In the genomic region with DNA sequence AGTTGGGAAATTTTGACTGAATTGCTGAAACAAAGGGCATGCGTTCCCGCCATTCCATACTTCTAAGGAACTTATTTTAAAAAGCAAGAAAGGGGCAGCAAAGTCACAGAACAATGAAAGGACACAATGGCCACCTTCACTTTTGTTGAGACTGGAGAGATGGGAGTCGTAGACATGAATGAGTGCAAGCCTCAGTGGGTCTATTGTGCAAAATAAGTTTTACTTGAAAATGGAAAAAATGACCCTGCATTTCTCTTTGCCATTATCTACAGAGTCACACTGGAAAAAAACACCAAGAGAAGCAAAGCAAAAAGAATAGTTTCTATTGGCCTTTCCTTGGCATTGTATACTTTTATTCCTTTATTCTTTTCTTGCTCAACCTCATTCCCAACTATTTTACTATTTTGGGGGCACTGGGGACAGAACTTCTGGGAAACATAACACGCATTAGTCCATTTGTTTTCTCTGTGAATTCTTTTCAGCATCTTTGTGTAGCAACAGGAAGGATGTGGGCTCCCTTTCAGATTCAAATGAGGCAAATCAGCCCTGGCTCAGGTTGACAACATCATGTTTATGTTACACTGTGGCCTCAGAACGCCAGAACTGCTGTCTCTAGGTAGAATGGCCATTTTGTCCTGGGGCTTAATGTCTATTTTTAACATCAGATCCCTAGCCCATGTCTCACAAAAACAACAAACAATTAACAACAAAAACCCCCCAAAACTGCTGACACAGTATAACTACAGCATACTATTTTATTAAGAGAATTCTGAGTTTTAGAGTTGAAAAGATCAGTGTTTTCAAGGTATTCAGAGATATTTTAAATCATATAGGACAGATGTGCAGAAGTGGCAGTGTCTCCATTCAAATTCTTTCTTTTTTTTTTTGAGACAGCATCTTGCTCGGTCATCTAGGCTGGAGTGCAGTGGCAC, we compare ENCODE assay signal across 1 cellular context.
TF ChIP-seq lines count a peak whose summit lies in the region.

No MANE protein-coding gene starts in this region.

TF ChIP-seq in GM23338, 12 proteins besides CTCF, POLR2A, EP300 and RAD21 (continued from another document):
- TF ChIP-seq REST (IDR thresholded peaks at IDR 0.05; ENCODE audit: unreplicated experiment) (no peak), ZNF462 (CRISPR knock-in tag; IDR thresholded peaks at IDR 0.05) (no peak), EZH2 (IDR thresholded peaks at IDR 0.05; ENCODE audit: low read depth, unreplicated experiment) (no peak), ZNF114 (CRISPR knock-in tag; IDR thresholded peaks at IDR 0.05) (no peak), POLR2AphosphoS5 (IDR thresholded peaks at IDR 0.05; ENCODE audit: low read depth) (no peak), CREB1 (CRISPR knock-in tag; IDR thresholded peaks at IDR 0.05; ENCODE audit: low read depth) (peak; percentile 28; the same call in 1 of the 2 replicates), EZH2phosphoT487 (IDR thresholded peaks at IDR 0.05; ENCODE audit: unreplicated experiment) (no peak), ZNF331 (CRISPR knock-in tag; IDR thresholded peaks at IDR 0.05; ENCODE audit: low read depth) (no peak)
